1 cellular context compared by ENCODE assay signal in genomic region chr19:49704888-49705642, GRCh38.
TF ChIP-seq lines count a peak whose summit lies in the region.

No MANE protein-coding gene starts in this region.

TF ChIP-seq in HepG2, 621 proteins besides CTCF, POLR2A, EP300 and RAD21:
- TF ChIP-seq ZBTB33 (CRISPR knock-in tag; IDR thresholded peaks at IDR 0.05) (peak; percentile 52; the same call in 1 of the 2 replicates), TCF12 (IDR thresholded peaks at IDR 0.05) (no peak), TCF12 (CRISPR knock-in tag; IDR thresholded peaks at IDR 0.05) (no peak), KDM1A (CRISPR knock-in tag; IDR thresholded peaks at IDR 0.05) (0 out of 2 replicates have a peak, but pooled peaks have one; percentile 41), ZNF768 (CRISPR knock-in tag; IDR thresholded peaks at IDR 0.05) (peak; percentile 97), ZMYM3 (CRISPR knock-in tag; IDR thresholded peaks at IDR 0.05) (peak; percentile 81), ZZZ3 (CRISPR knock-in tag; IDR thresholded peaks at IDR 0.05; ENCODE audit: borderline replicate concordance) (no peak)
